15 cellular contexts compared by ENCODE assay signal in genomic region chr9:93247892-93248291, GRCh38.
A peak's percentile ranks its signal among the peaks of the same experiment; 100 is the strongest.
DNase-seq lines count a peak whose midpoint lies in the region; ATAC-seq, FAIRE-seq and TF ChIP-seq lines count a peak whose summit lies in the region.
"Had no signal": no experiment of that assay in that cellular context is flagged by ENCODE, and none has a peak within 500 bp of the region (broad histone marks: within the 10 kb centered on the region; RNA-seq: fewer than 3 reads in every experiment).

No MANE protein-coding gene starts in this region.

- H4K20me1 ChIP-seq in H1 (replicated peaks in 1 of 2; ENCODE audit: control insufficient read depth in 1 of 2, insufficient read depth in 2 of 2, low read length in 2 of 2): peaks cover 2 to 10% of the 10 kb centered on the region in 2 experiments

- ATAC-seq in right cardiac atrium: no peak
- peak in 3 of 4 donors; percentile 13 to 24 (median 15) for ATAC-seq in psoas muscle
- no peak for ATAC-seq in GM21576 (IDR thresholded peaks at IDR 0.05; ENCODE audit: unreplicated experiment)
- ATAC-seq in HG02938 (IDR thresholded peaks at IDR 0.05; ENCODE audit: unreplicated experiment): no peak
- ATAC-seq: CD8-positive, alpha-beta T cell had no signal

- TF ChIP-seq CTCF in VCaP (conservative IDR thresholded peaks at IDR 0.05) (no peak), H1 (IDR thresholded peaks at IDR 0.05; ENCODE audit: control extremely low read depth in 1 of 3, insufficient read depth in 1 of 3, low read depth in 1 of 3, low read length in 3 of 3) (no peak), psoas muscle (IDR thresholded peaks at IDR 0.05) (no peak)

- no peak overlapping the region for H4K5ac ChIP-seq in H1 (ENCODE audit: insufficient read length, low read depth, low read length)

- 77% methylated on average over 6 of the region's 9 CpGs; no CpG with 5 or more reads in 1 of the 2 experiments for WGBS in H1 (ENCODE audit: extremely low coverage in 1 of 2, insufficient coverage in 1 of 2, insufficient read length in 1 of 2, insufficient replicate concordance in 2 of 2, low coverage in 1 of 2, low lambda C conversion rate in 2 of 2, missing lambda C conversion rate in 1 of 2), 2 experiments
- WGBS in right cardiac atrium: 75% methylated on average over 9 of the region's 9 CpGs
- WGBS in psoas muscle, 3 donors: 43 to 63% (median 53%) methylated on average over 8 to 9 of the region's 9 CpGs

- no peak for DNase-seq in H1 (ENCODE audit: low read depth in 1 of 2, low spot score in 2 of 2)
- DNase-seq in right cardiac atrium: peak in 1 of 3 donors; percentile 25
- DNase-seq in psoas muscle: peak; percentile 5 to 46
- no peak for DNase-seq in DMS153 (lab: John Stamatoyannopoulos, UW)
- DNase-seq: CD8-positive, alpha-beta T cell; COR-L47; DND-41; GDM1; H7; IMR-90 had no signal

- H3K56ac ChIP-seq in H1 (replicated peaks; ENCODE audit: insufficient read length, low read depth, low read length): no peak overlapping the region

- no peak overlapping the region for H4K91ac ChIP-seq in H1 (replicated peaks; ENCODE audit: insufficient read length, low read length)

- no peak overlapping the region for H3K4me3 ChIP-seq in H1 (ENCODE audit: extremely low read depth in 1 of 4, insufficient read depth in 2 of 4, low read depth in 3 of 4, low read length in 4 of 4)
- no peak overlapping the region for H3K4me3 ChIP-seq in right cardiac atrium (ENCODE audit: low read length)
- H3K4me3 ChIP-seq in psoas muscle: no peak overlapping the region

- no peaks in the 10 kb centered on the region for H3K79me2 ChIP-seq in H1 (ENCODE audit: control insufficient read depth in 1 of 2, insufficient read depth in 2 of 2, low read length in 2 of 2)

- no peaks in the 10 kb centered on the region for H3K27me3 ChIP-seq in H1 (replicated peaks in 1 of 4; ENCODE audit: control insufficient read depth in 3 of 4, extremely low read depth in 1 of 4, insufficient read depth in 3 of 4, low read length in 3 of 4)
- no peaks in the 10 kb centered on the region for H3K27me3 ChIP-seq in right cardiac atrium (ENCODE audit: control insufficient read depth, insufficient read depth)
- H3K27me3 ChIP-seq in psoas muscle (ENCODE audit: insufficient read depth in 3 of 3, low read length in 2 of 3): no peaks in the 10 kb centered on the region

- 0 out of 2 replicates have a peak overlapping the region, but pooled peaks have one; percentile 14 for H2BK12ac ChIP-seq in H1 (ENCODE audit: low read depth, low read length)

- TF ChIP-seq POLR2A in H1 (IDR thresholded peaks at IDR 0.05; ENCODE audit: control extremely low read depth in 1 of 2, low read depth in 2 of 2, low read length in 2 of 2): no peak

- no peak for TF ChIP-seq EP300 in H1 (IDR thresholded peaks at IDR 0.05; ENCODE audit: borderline replicate concordance in 1 of 2, low read depth in 2 of 2, low read length in 2 of 2)

- H3K4me1 ChIP-seq in H1 (replicated peaks in 1 of 4; ENCODE audit: control insufficient read depth in 3 of 4, insufficient read depth in 4 of 4, low read length in 3 of 4) (peaks cover 0 to 10% (median 2%) of the 10 kb centered on the region in 4 experiments; a peak in 3 of 7 replicates), right cardiac atrium (ENCODE audit: control insufficient read depth, insufficient read depth, low read length) (no peaks in the 10 kb centered on the region), psoas muscle (peaks cover 22% of the 10 kb centered on the region)

- H3K23ac ChIP-seq in H1 (ENCODE audit: insufficient read length): no peak overlapping the region

- intact Hi-C loops in right cardiac atrium (cut with DNase I) (no loop called here), psoas muscle (cut with DNase I) (loop anchor here in 1 of 2 donors (5.0 kb wide), 1 partner anchor 86 kb away; no protein-coding TSS in a partner anchor)

- H3K14ac ChIP-seq in H1 (ENCODE audit: insufficient read length): no peak overlapping the region

- H2AFZ ChIP-seq in H1 (ENCODE audit: low read length): no peak overlapping the region

- H3K18ac ChIP-seq in H1 (ENCODE audit: extremely low read depth, low read length): peak overlapping the region; percentile 48; the same call in 1 of the 2 replicates

- POLR2A ChIA-PET in H1 (lab: Charles Lee; ENCODE audit: partially characterized antibody): no interaction called here

- H2BK20ac ChIP-seq in H1 (ENCODE audit: low read length): no peak overlapping the region

- FAIRE-seq in H1 (lab: Jason Lieb, UNC): no peak
- FAIRE-seq: A204.1, D721Med had no signal

- no peaks in the 10 kb centered on the region for H3K9me3 ChIP-seq in H1 (ENCODE audit: insufficient read depth in 2 of 2, low read depth in 1 of 2, low read length in 1 of 2)
- H3K9me3 ChIP-seq in right cardiac atrium (ENCODE audit: control insufficient read depth, low read length): no peaks in the 10 kb centered on the region
- H3K9me3 ChIP-seq in psoas muscle: no peaks in the 10 kb centered on the region

- no peaks in the 10 kb centered on the region; the same call in 1 of the 2 replicates for H3K79me1 ChIP-seq in H1 (ENCODE audit: low read depth, low read length)

- CTCF ChIA-PET in H1 (lab: Charles Lee; ENCODE audit: partially characterized antibody): interaction anchor here (2.2 kb wide), 1 partner anchor 13 kb away, joined by 11 read pairs; no protein-coding TSS in a partner anchor

- no peak overlapping the region for H2AK5ac ChIP-seq in H1 (ENCODE audit: low read depth, low read length)

- no peak overlapping the region for H3K4me2 ChIP-seq in H1 (ENCODE audit: insufficient read depth in 1 of 2, low read depth in 2 of 2, low read length in 2 of 2)

- H3K36me3 ChIP-seq in H1 (ENCODE audit: control insufficient read depth in 2 of 4, insufficient read depth in 4 of 4, low read length in 3 of 4): peaks cover 2 to 5% (median 4%) of the 10 kb centered on the region in 4 experiments; a peak in 4 of 8 replicates
- peaks cover 0 to 5% of the 10 kb centered on the region in 2 donors for H3K36me3 ChIP-seq in psoas muscle (ENCODE audit: insufficient read depth in 1 of 2, low read depth in 1 of 2)

- H4K8ac ChIP-seq in H1 (ENCODE audit: extremely low read depth, insufficient read depth, low read length): no peak overlapping the region

- H3K4ac ChIP-seq in H1 (replicated peaks; ENCODE audit: insufficient read length, low read depth, low read length): no peak overlapping the region

- H2BK120ac ChIP-seq in H1 (replicated peaks; ENCODE audit: low read depth, low read length): no peak overlapping the region

- no peaks in the 10 kb centered on the region for H3K23me2 ChIP-seq in H1 (ENCODE audit: low read depth, low read length)

- no peak overlapping the region for H2BK15ac ChIP-seq in H1 (ENCODE audit: low read length)

- no peak overlapping the region for H3K9ac ChIP-seq in H1 (replicated peaks in 1 of 4; ENCODE audit: extremely low read depth in 1 of 4, low read depth in 3 of 4, low read length in 3 of 4)

- 0 out of 2 replicates have a peak overlapping the region, but pooled peaks have one; percentile 5 for H3K27ac ChIP-seq in VCaP
- no peak overlapping the region; the same call in 1 of the 2 replicates for H3K27ac ChIP-seq in H1 (ENCODE audit: low read depth, low read length)
- H3K27ac ChIP-seq in right cardiac atrium (ENCODE audit: low read length): peak overlapping the region; percentile 45
- no peak overlapping the region for H3K27ac ChIP-seq in psoas muscle

- 0 out of 2 replicates have a peak overlapping the region, but pooled peaks have one; percentile 44 for H2BK5ac ChIP-seq in H1 (ENCODE audit: low read depth, low read length)

- no peak for TF ChIP-seq RAD21 in H1 (IDR thresholded peaks at IDR 0.05 in 1 of 2, conservative IDR thresholded peaks at IDR 0.05 in 1 of 2; ENCODE audit: low read depth in 2 of 2, low read length in 2 of 2)

TF ChIP-seq in H1, 55 proteins besides CTCF, POLR2A, EP300 and RAD21:
- TF ChIP-seq POU5F1 (IDR thresholded peaks at IDR 0.05; ENCODE audit: low read depth, low read length) (no peak), ZNF274 (IDR thresholded peaks at IDR 0.05; ENCODE audit: borderline replicate concordance, extremely low read depth, low read length) (no peak), KDM4A (IDR thresholded peaks at IDR 0.05; ENCODE audit: low read depth, low read length, severe bottlenecking) (no peak), TEAD4 (IDR thresholded peaks at IDR 0.05; ENCODE audit: low read depth, low read length) (no peak), SAP30 (IDR thresholded peaks at IDR 0.05; ENCODE audit: insufficient read depth, insufficient replicate concordance, low read length) (no peak)
- TF ChIP-seq, protein P1, sequence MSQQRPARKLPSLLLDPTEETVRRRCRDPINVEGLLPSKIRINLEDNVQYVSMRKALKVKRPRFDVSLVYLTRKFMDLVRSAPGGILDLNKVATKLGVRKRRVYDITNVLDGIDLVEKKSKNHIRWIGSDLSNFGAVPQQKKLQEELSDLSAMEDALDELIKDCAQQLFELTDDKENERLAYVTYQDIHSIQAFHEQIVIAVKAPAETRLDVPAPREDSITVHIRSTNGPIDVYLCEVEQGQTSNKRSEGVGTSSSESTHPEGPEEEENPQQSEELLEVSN (IDR thresholded peaks at IDR 0.05): no peak

Comparison
In these comparisons a context has a peak if more than half of its experiments do, and no peak if none do; other contexts are left out.
1. H3K27ac ChIP-seq: peak in VCaP (single experiment) and right cardiac atrium (single experiment); none in H1 (single experiment) and psoas muscle (single experiment).
2. DNase-seq: peak in psoas muscle (2 of 2); none in H1 (0 of 2) and DMS153 (single experiment).
3. ATAC-seq: peak in psoas muscle (3 of 4); none in right cardiac atrium (0 of 2), GM21576 (single experiment) and HG02938 (single experiment).